18 cellular contexts compared by ENCODE assay signal in genomic region chr3:24936574-24936973, GRCh38.
"Had no signal": no experiment of that assay in that cellular context is flagged by ENCODE, and none has a peak within 500 bp of the region (broad histone marks: within the 10 kb centered on the region; RNA-seq: fewer than 3 reads in every experiment).

No MANE protein-coding gene starts in this region.

- H3K4me1 ChIP-seq: colonic mucosa, right atrium auricular region, sigmoid colon, stomach, transverse colon had no signal

- ATAC-seq: heart left ventricle; left colon; naive thymus-derived CD4-positive, alpha-beta T cell had no signal

- H3K36me3 ChIP-seq: colonic mucosa, heart left ventricle, right atrium auricular region, sigmoid colon, stomach, thoracic aorta, transverse colon had no signal

- H3K9me3 ChIP-seq: colonic mucosa, heart left ventricle, right atrium auricular region, sigmoid colon, stomach, thoracic aorta, transverse colon had no signal

- DNase-seq: colonic mucosa; dermis blood vessel endothelial cell; erythroblast; foreskin melanocyte; heart left ventricle; hippocampal formation; left colon; mesendoderm; naive thymus-derived CD4-positive, alpha-beta T cell; sigmoid colon; stimulated activated CD4-positive, alpha-beta T cell treated with anti-CD3 and anti-CD28 coated beads, Interleukin-12 subunit alpha, Interleukin-12 subunit beta, amount 100 ng/mL, for 4 hours; stimulated activated naive CD4-positive, alpha-beta T cell; stomach; substantia nigra; transverse colon had no signal

- H3K4me3 ChIP-seq: colonic mucosa, heart left ventricle, right atrium auricular region, sigmoid colon, skin epidermis, stomach, thoracic aorta, transverse colon had no signal

- H3K27ac ChIP-seq: colonic mucosa, heart left ventricle, right atrium auricular region, sigmoid colon, skin epidermis, stomach, thoracic aorta, transverse colon had no signal

- H3K27me3 ChIP-seq: colonic mucosa, heart left ventricle, right atrium auricular region, sigmoid colon, stomach, transverse colon had no signal
